ENCODE assay signal across 18 cellular contexts in the genomic region with DNA sequence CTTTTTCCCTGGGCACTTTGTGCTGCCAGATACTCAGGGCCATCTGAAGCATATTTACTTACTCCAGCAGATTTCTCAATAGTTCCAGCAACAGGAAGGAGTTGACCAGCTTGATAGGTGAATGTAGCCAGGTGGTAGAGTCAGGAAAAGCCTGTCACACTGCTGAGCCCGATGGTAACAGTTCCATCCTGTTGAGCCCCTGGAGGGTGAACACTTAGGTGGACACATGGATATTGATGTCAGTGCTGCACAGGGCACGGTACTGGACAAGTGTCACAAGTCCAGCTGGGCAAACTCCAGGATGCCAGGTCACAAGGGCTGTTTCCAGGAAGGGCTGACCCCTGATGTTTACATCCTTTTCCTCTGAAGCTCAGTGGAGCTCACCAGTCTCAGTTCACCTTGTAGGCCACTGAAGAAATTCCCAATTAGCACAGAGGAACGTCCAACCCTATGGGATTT. TPM values are rescaled to one million over a fixed set of nuclear protein-coding genes. Genes with fewer than 3 reads are reported as not detected.
A peak's percentile ranks its signal among the peaks of the same experiment; 100 is the strongest.
DNase-seq lines count a peak whose midpoint lies in the region; ATAC-seq and TF ChIP-seq lines count a peak whose summit lies in the region.
"Had no signal": no experiment of that assay in that cellular context is flagged by ENCODE, and none has a peak within 500 bp of the region (broad histone marks: within the 10 kb centered on the region; RNA-seq: fewer than 3 reads in every experiment).

No MANE protein-coding gene starts in this region.

- peaks cover 12% of the 10 kb centered on the region for H3K4me1 ChIP-seq in osteoblast (ENCODE audit: insufficient read depth, low read length)

- H3K27ac ChIP-seq in osteoblast (ENCODE audit: low read depth, low read length): peak overlapping the region; percentile 57
- H3K27ac ChIP-seq: suprapubic skin, vagina, VCaP had no signal

- H3K4me2 ChIP-seq in osteoblast (ENCODE audit: insufficient read depth, low read length): no peak overlapping the region

- H3K4me3 ChIP-seq in osteoblast (ENCODE audit: insufficient read depth, low read length): no peak overlapping the region
- H3K4me3 ChIP-seq: suprapubic skin, vagina had no signal

- DNase-seq in COLO668 (lab: John Stamatoyannopoulos, UW; ENCODE audit: unreplicated experiment): peak; percentile 30
- peak; percentile 36 for DNase-seq in NCI-H2196 (lab: John Stamatoyannopoulos, UW; ENCODE audit: unreplicated experiment)
- no peak for DNase-seq in osteoblast (ENCODE audit: insufficient read length, low spot score, missing footprints)
- DNase-seq in NCI-H2171 (lab: John Stamatoyannopoulos, UW): no peak
- DNase-seq in activated T-cell treated with anti-CD3 and anti-CD28 coated beads, Interleukin-2, amount 50 U/mL, for 48 hours: no peak
- DNase-seq: activated CD4-positive, alpha-beta T cell treated with anti-CD3 and anti-CD28 coated beads, Interleukin-2, amount 10 ng/mL, durations not matched to agents 24 days and 14 days; activated naive CD4-positive, alpha-beta T cell treated with Interleukin-2 at 50 U/mL for 16 hours; activated T-cell treated with anti-CD3 and anti-CD28 coated beads, Interleukin-2, amount 50 U/mL, for 4 hours; naive B cell; stimulated activated CD4-positive, alpha-beta T cell treated with anti-CD3 and anti-CD28 coated beads, Interleukin-4, amount 100 ng/mL, for 24 hours; stimulated activated naive B cell treated with anti-CD40 and anti-IgM and Interleukin-4, amounts not matched to agents 10 μg/mL and 1 μg/mL and 100 μg/mL, for 72 hours had no signal

- TF ChIP-seq CTCF in osteoblast (IDR thresholded peaks at IDR 0.05; ENCODE audit: extremely low read depth, low read depth, low read length): no peak

- peaks cover 6% of the 10 kb centered on the region for H3K27me3 ChIP-seq in osteoblast (ENCODE audit: insufficient read depth, low read length)
- H3K27me3 ChIP-seq: vagina had no signal

- ATAC-seq in esophagus mucosa: peak; percentile 33
- no peak for ATAC-seq in GM18858 (IDR thresholded peaks at IDR 0.05; ENCODE audit: unreplicated experiment)
- ATAC-seq in GM21423 (IDR thresholded peaks at IDR 0.05; ENCODE audit: unreplicated experiment): no peak
- ATAC-seq: activated T-cell treated with anti-CD3 and anti-CD28 coated beads, Interleukin-2, amount 50 U/mL, for 4 hours had no signal

- no peaks in the 10 kb centered on the region for H3K79me2 ChIP-seq in osteoblast (ENCODE audit: insufficient read depth, low read length)

- no peaks in the 10 kb centered on the region for H3K9me3 ChIP-seq in osteoblast (ENCODE audit: low read depth, low read length)
- H3K9me3 ChIP-seq: suprapubic skin, vagina had no signal

- no peak overlapping the region for H2AFZ ChIP-seq in osteoblast (ENCODE audit: low read length)

- no peaks in the 10 kb centered on the region for H3K36me3 ChIP-seq in osteoblast (ENCODE audit: insufficient read depth, low read length)
- H3K36me3 ChIP-seq: suprapubic skin, vagina had no signal

- no peaks in the 10 kb centered on the region for H4K20me1 ChIP-seq in osteoblast (ENCODE audit: insufficient read depth, low read length)

RNA-seq across cellular contexts. Expression of a gene that starts 2.3 kb away (rescaled TPM):
- total RNA-seq in esophagus mucosa (0.12 TPM), osteoblast (25.7 and 34.8 TPM in 2 replicates)
- total RNA-seq: activated CD4-positive, alpha-beta T cell treated with anti-CD3 and anti-CD28 coated beads, Interleukin-2, amount 10 ng/mL, durations not matched to agents 24 days and 14 days; RPMI7951 had no signal

Comparison
In these comparisons a context has a peak if more than half of its experiments do, and no peak if none do; other contexts are left out.
1. DNase-seq: peak in COLO668 (single experiment) and NCI-H2196 (single experiment); none in osteoblast (single experiment), NCI-H2171 (single experiment) and activated T-cell treated with anti-CD3 and anti-CD28 coated beads, Interleukin-2, amount 50 U/mL, for 48 hours (0 of 2).
2. RNA of a gene that starts 2.3 kb away (total RNA-seq): 25.7 to 34.8 TPM in osteoblast; 0.12 TPM in esophagus mucosa (single experiment); every median in the first group is over 10 times any median in the second.